In the genomic region with DNA sequence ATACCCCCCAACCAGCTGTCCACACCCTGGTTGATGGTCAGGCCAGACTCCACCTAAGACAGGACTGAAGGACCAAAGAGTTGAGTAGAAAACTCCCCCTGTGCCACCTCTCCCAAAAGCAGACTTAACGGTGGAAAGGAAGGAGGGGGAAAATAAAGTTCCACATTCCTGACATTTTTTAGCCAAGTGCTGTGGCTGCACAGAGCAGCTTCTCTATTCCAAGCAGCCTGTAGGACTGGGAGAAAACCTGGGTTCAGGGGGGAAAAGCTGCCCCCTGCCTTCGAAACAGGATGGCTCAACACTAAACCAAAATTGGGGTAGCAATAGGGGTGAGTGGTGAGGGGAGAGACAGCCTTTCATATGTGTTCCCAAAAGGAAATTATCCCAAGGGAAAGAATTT, we compare ENCODE assay signal across 11 cellular contexts. TPM values are rescaled to one million over a fixed set of nuclear protein-coding genes. Genes with fewer than 3 reads are reported as not detected.
DNase-seq lines count a peak whose midpoint lies in the region; ATAC-seq, FAIRE-seq and TF ChIP-seq lines count a peak whose summit lies in the region.
"Had no signal": no experiment of that assay in that cellular context is flagged by ENCODE, and none has a peak within 500 bp of the region (broad histone marks: within the 10 kb centered on the region; RNA-seq: fewer than 3 reads in every experiment).

No MANE protein-coding gene starts in this region.

- FAIRE-seq in H1 (lab: Jason Lieb, UNC): no peak

- peaks cover 14 to 36% (median 24%) of the 10 kb centered on the region in 4 experiments for H3K4me1 ChIP-seq in H1 (replicated peaks in 1 of 4; ENCODE audit: control insufficient read depth in 3 of 4, insufficient read depth in 4 of 4, low read length in 3 of 4)

- peaks cover 8 to 75% of the 10 kb centered on the region in 2 experiments for H3K79me2 ChIP-seq in H1 (ENCODE audit: control insufficient read depth in 1 of 2, insufficient read depth in 2 of 2, low read length in 2 of 2)

- no peak overlapping the region for H4K5ac ChIP-seq in H1 (ENCODE audit: insufficient read length, low read depth, low read length)

- no peak overlapping the region for H2AFZ ChIP-seq in H1 (ENCODE audit: low read length)

- H2BK120ac ChIP-seq in H1 (replicated peaks; ENCODE audit: low read depth, low read length): no peak overlapping the region

- no peaks in the 10 kb centered on the region for H3K9me3 ChIP-seq in H1 (ENCODE audit: insufficient read depth in 2 of 2, low read depth in 1 of 2, low read length in 1 of 2)
- H3K9me3 ChIP-seq: heart left ventricle had no signal

- H3K36me3 Mint-ChIP-seq in natural killer cell treated with Interleukin-12 subunit alpha and Interleukin-12 subunit beta and Interleukin-15 and Interleukin-18, amount 100 ng/mL, for 72 hours: no peaks in the 10 kb centered on the region

- POLR2A ChIA-PET in H1 (lab: Charles Lee; ENCODE audit: partially characterized antibody): interaction anchor here (0.7 to 3.5 kb wide), 4 partner anchors 10 to 154 kb away, joined by 3 to 13 read pairs (median 4); no protein-coding TSS in a partner anchor

- 37% methylated on average over 2 of the region's 2 CpGs; no CpG with 5 or more reads in 1 of the 2 experiments for WGBS in H1 (ENCODE audit: extremely low coverage in 1 of 2, insufficient coverage in 1 of 2, insufficient read length in 1 of 2, insufficient replicate concordance in 2 of 2, low coverage in 1 of 2, low lambda C conversion rate in 2 of 2, missing lambda C conversion rate in 1 of 2), 2 experiments

- no peak overlapping the region for H3K14ac ChIP-seq in H1 (ENCODE audit: insufficient read length)

- peak overlapping the region; percentile 38 to 57 for H3K4me2 ChIP-seq in H1 (ENCODE audit: insufficient read depth in 1 of 2, low read depth in 2 of 2, low read length in 2 of 2)

- CTCF ChIA-PET in H1 (lab: Charles Lee; ENCODE audit: partially characterized antibody): interaction anchor here (0.7 to 7.3 kb wide), 8 partner anchors 16 to 157 kb away, joined by 3 to 85 read pairs (median 4); partner anchors contain the start of gene EFHC1

- H3K23me2 ChIP-seq in H1 (ENCODE audit: low read depth, low read length): peaks cover 6% of the 10 kb centered on the region; the same call in 1 of the 2 replicates

- DNase-seq in AG09319 (ENCODE audit: extremely low read depth, low read depth): no peak
- DNase-seq in LHCN-M2 (ENCODE audit: low read depth): peak; percentile 62
- no peak for DNase-seq in H1 (ENCODE audit: low read depth in 1 of 2, low spot score in 2 of 2)
- DNase-seq in natural killer cell treated with Interleukin-12 subunit alpha and Interleukin-12 subunit beta and Interleukin-15 and Interleukin-18, amount 100 ng/mL, for 72 hours (ENCODE audit: low spot score): no peak
- DNase-seq in cerebellar nuclear complex (lab: John Stamatoyannopoulos, UW): no peak
- no peak for DNase-seq in T-helper 9 cell
- no peak for DNase-seq in hypothalamus (lab: John Stamatoyannopoulos, UW)
- DNase-seq in DMS 273 (lab: John Stamatoyannopoulos, UW; ENCODE audit: unreplicated experiment): no peak
- DNase-seq: activated T-cell treated with anti-CD3 and anti-CD28 coated beads, Interleukin-2, amount 50 U/mL, for 72 hours; Calu3; heart left ventricle had no signal

- H3K18ac ChIP-seq in H1 (ENCODE audit: extremely low read depth, low read length): no peak overlapping the region; the same call in 1 of the 2 replicates

- H3K23ac ChIP-seq in H1 (ENCODE audit: insufficient read length): no peak overlapping the region

- TF ChIP-seq POLR2A in H1 (IDR thresholded peaks at IDR 0.05; ENCODE audit: control extremely low read depth in 1 of 2, low read depth in 2 of 2, low read length in 2 of 2): 0 out of 3 replicates have a peak, but pooled peaks of 1 of the 2 experiments have one; percentile 22

- H2BK15ac ChIP-seq in H1 (ENCODE audit: low read length): peak overlapping the region; percentile 62; the same call in 1 of the 2 replicates

- peak; percentile 48 to 61 for TF ChIP-seq RAD21 in H1 (IDR thresholded peaks at IDR 0.05 in 1 of 2, conservative IDR thresholded peaks at IDR 0.05 in 1 of 2; ENCODE audit: low read depth in 2 of 2, low read length in 2 of 2)

- H3K36me3 ChIP-seq in H1 (ENCODE audit: control insufficient read depth in 2 of 4, insufficient read depth in 4 of 4, low read length in 3 of 4): no peaks in the 10 kb centered on the region

- H3K27ac ChIP-seq in H1 (ENCODE audit: low read depth, low read length): peak overlapping the region; percentile 37; the same call in 1 of the 2 replicates

- H3K4me1 Mint-ChIP-seq in natural killer cell treated with Interleukin-12 subunit alpha and Interleukin-12 subunit beta and Interleukin-15 and Interleukin-18, amount 100 ng/mL, for 72 hours (ENCODE audit: low read depth in 2 of 2): peaks cover 29 to 37% of the 10 kb centered on the region in 2 donors

- no peak for ATAC-seq in natural killer cell treated with Interleukin-12 subunit alpha and Interleukin-12 subunit beta and Interleukin-15 and Interleukin-18, amount 100 ng/mL, for 72 hours
- ATAC-seq: activated T-cell treated with anti-CD3 and anti-CD28 coated beads, Interleukin-2, amount 50 U/mL, for 72 hours; heart left ventricle had no signal

- TF ChIP-seq EP300 in H1 (IDR thresholded peaks at IDR 0.05; ENCODE audit: borderline replicate concordance in 1 of 2, low read depth in 2 of 2, low read length in 2 of 2): no peak

- H3K27ac Mint-ChIP-seq in natural killer cell treated with Interleukin-12 subunit alpha and Interleukin-12 subunit beta and Interleukin-15 and Interleukin-18, amount 100 ng/mL, for 72 hours: no peak overlapping the region
- H3K27ac Mint-ChIP-seq: activated T-cell treated with anti-CD3 and anti-CD28 coated beads, Interleukin-2, amount 50 U/mL, for 72 hours had no signal

- peak overlapping the region; percentile 7 for H3K4me3 Mint-ChIP-seq in natural killer cell treated with Interleukin-12 subunit alpha and Interleukin-12 subunit beta and Interleukin-15 and Interleukin-18, amount 100 ng/mL, for 72 hours
- H3K4me3 Mint-ChIP-seq: activated T-cell treated with anti-CD3 and anti-CD28 coated beads, Interleukin-2, amount 50 U/mL, for 72 hours had no signal

- no peaks in the 10 kb centered on the region for H3K27me3 Mint-ChIP-seq in natural killer cell treated with Interleukin-12 subunit alpha and Interleukin-12 subunit beta and Interleukin-15 and Interleukin-18, amount 100 ng/mL, for 72 hours

- H4K8ac ChIP-seq in H1 (ENCODE audit: extremely low read depth, insufficient read depth, low read length): no peak overlapping the region

- TF ChIP-seq CTCF in AG09319 (IDR thresholded peaks at IDR 0.05; ENCODE audit: low read depth, low read length): peak; percentile 12
- peak; percentile 23 to 43 (median 29); a peak in 3 of 4 replicates for TF ChIP-seq CTCF in H1 (IDR thresholded peaks at IDR 0.05; ENCODE audit: control extremely low read depth in 1 of 3, insufficient read depth in 1 of 3, low read depth in 1 of 3, low read length in 3 of 3)

- peak overlapping the region in 1 of 4 experiments; percentile 16; a peak in 1 of 7 replicates for H3K9ac ChIP-seq in H1 (replicated peaks in 1 of 4; ENCODE audit: extremely low read depth in 1 of 4, low read depth in 3 of 4, low read length in 3 of 4)

- H3K27me3 ChIP-seq in H1 (replicated peaks in 1 of 4; ENCODE audit: control insufficient read depth in 3 of 4, extremely low read depth in 1 of 4, insufficient read depth in 3 of 4, low read length in 3 of 4): no peaks in the 10 kb centered on the region
- H3K27me3 ChIP-seq: heart left ventricle had no signal

- no peak overlapping the region for H3K56ac ChIP-seq in H1 (replicated peaks; ENCODE audit: insufficient read length, low read depth, low read length)

- no peak overlapping the region for H3K4ac ChIP-seq in H1 (replicated peaks; ENCODE audit: insufficient read length, low read depth, low read length)

- peak overlapping the region; percentile 97 for H2BK12ac ChIP-seq in H1 (ENCODE audit: low read depth, low read length)

- H3K79me1 ChIP-seq in H1 (ENCODE audit: low read depth, low read length): peaks cover 2% of the 10 kb centered on the region; the same call in 1 of the 2 replicates

- peak overlapping the region in 1 of 4 experiments; percentile 34; a peak in 1 of 8 replicates for H3K4me3 ChIP-seq in H1 (ENCODE audit: extremely low read depth in 1 of 4, insufficient read depth in 2 of 4, low read depth in 3 of 4, low read length in 4 of 4)

- peaks cover 2 to 5% of the 10 kb centered on the region in 2 experiments for H4K20me1 ChIP-seq in H1 (replicated peaks in 1 of 2; ENCODE audit: control insufficient read depth in 1 of 2, insufficient read depth in 2 of 2, low read length in 2 of 2)

- peak overlapping the region; percentile 67; the same call in 1 of the 2 replicates for H2BK20ac ChIP-seq in H1 (ENCODE audit: low read length)

- H2BK5ac ChIP-seq in H1 (ENCODE audit: low read depth, low read length): peak overlapping the region; percentile 9; the same call in 1 of the 2 replicates

- no peaks in the 10 kb centered on the region for H3K9me3 Mint-ChIP-seq in natural killer cell treated with Interleukin-12 subunit alpha and Interleukin-12 subunit beta and Interleukin-15 and Interleukin-18, amount 100 ng/mL, for 72 hours
- H3K9me3 Mint-ChIP-seq: activated T-cell treated with anti-CD3 and anti-CD28 coated beads, Interleukin-2, amount 50 U/mL, for 72 hours had no signal

- H2AK5ac ChIP-seq in H1 (ENCODE audit: low read depth, low read length): no peak overlapping the region

- H4K91ac ChIP-seq in H1 (replicated peaks; ENCODE audit: insufficient read length, low read length): no peak overlapping the region

TF ChIP-seq in H1, 55 proteins besides CTCF, POLR2A, EP300 and RAD21:
- TF ChIP-seq YY1 (IDR thresholded peaks at IDR 0.05; ENCODE audit: low read depth, low read length) (no peak), TEAD4 (IDR thresholded peaks at IDR 0.05; ENCODE audit: low read depth, low read length) (peak; percentile 89), SIX5 (IDR thresholded peaks at IDR 0.05; ENCODE audit: low read depth, low read length) (no peak)

RNA-seq across cellular contexts. Expression of gene TRAM2, which starts 3.6 kb away (rescaled TPM):
- total RNA-seq in LHCN-M2 (2014; rRNA removed): 108 and 124 TPM in 2 replicates
- polyA plus RNA-seq in LHCN-M2 (2012): 95.4 TPM
- 21.4 and 21.6 TPM in 2 replicates for total RNA-seq in H1 (2021; fragmentation: NEBNext Ultra II Directional; extraction: Animal tissue kit (Norgen Biotek cat#: 25700))
- polyA plus RNA-seq in H1 (2011; rRNA removed): 8.5 and 9.0 TPM in 2 replicates
- polyA plus RNA-seq in H1 (2011; cell fraction: cytosol; rRNA removed): 8.6 TPM
- 10.0 TPM for polyA plus RNA-seq in H1 (2011; cell fraction: nucleus; rRNA removed)
- 8.3 to 11.6 TPM (median 10.6 TPM) in 4 replicates for polyA plus RNA-seq in H1 (2012, experiment 1 of 2)
- polyA plus RNA-seq in H1 (2012, experiment 2 of 2): 4.8 TPM
- 18.2 TPM for polyA plus RNA-seq in H1 (2013, experiment 1 of 2)
- 21.0 TPM for polyA plus RNA-seq in H1 (2013, experiment 2 of 2)
- 15.8 and 16.0 TPM in 2 replicates for polyA minus RNA-seq in H1 (2011; rRNA and poly(A)+ RNA removed)
- polyA minus RNA-seq in H1 (2011; cell fraction: cytosol; rRNA and poly(A)+ RNA removed): 10.1 TPM
- polyA minus RNA-seq in H1 (2011; cell fraction: nucleus; rRNA and poly(A)+ RNA removed): 12.7 TPM
- 1 to 10 TPM; 2.5 to 9.0 TPM for total RNA-seq in natural killer cell treated with Interleukin-12 subunit alpha and Interleukin-12 subunit beta and Interleukin-15 and Interleukin-18, amount 100 ng/mL, for 72 hours
